Comparison of ENCODE assay signal across 2 cellular contexts in genomic region chr2:12738112-12738485, GRCh38.
A peak's percentile ranks its signal among the peaks of the same experiment; 100 is the strongest.
TF ChIP-seq lines count a peak whose summit lies in the region.

No MANE protein-coding gene starts in this region.

TF ChIP-seq in IMR-90, 13 proteins besides CTCF, POLR2A, EP300 and RAD21:
- TF ChIP-seq BHLHE40 (IDR thresholded peaks at IDR 0.05; ENCODE audit: low read depth, low read length) (no peak), MAFK (IDR thresholded peaks at IDR 0.05; ENCODE audit: low read depth, low read length) (no peak), USF2 (IDR thresholded peaks at IDR 0.05; ENCODE audit: low read depth, low read length) (no peak), NFE2L2 (IDR thresholded peaks at IDR 0.05; ENCODE audit: low read depth, low read length) (no peak)

TF ChIP-seq in HepG2, 621 proteins besides CTCF, POLR2A, EP300 and RAD21:
- TF ChIP-seq HOMEZ (CRISPR knock-in tag; IDR thresholded peaks at IDR 0.05; ENCODE audit: low read depth) (no peak), AFF4 (CRISPR knock-in tag; IDR thresholded peaks at IDR 0.05) (no peak), CSRNP1 (CRISPR knock-in tag; IDR thresholded peaks at IDR 0.05) (no peak), SP4 (CRISPR knock-in tag; IDR thresholded peaks at IDR 0.05) (no peak), XBP1 (CRISPR knock-in tag; IDR thresholded peaks at IDR 0.05) (no peak), ZMYM3 (CRISPR knock-in tag; IDR thresholded peaks at IDR 0.05) (peak; percentile 6; the same call in 1 of the 2 replicates)
